Comparison of ENCODE assay signal across 8 cellular contexts in the genomic region with DNA sequence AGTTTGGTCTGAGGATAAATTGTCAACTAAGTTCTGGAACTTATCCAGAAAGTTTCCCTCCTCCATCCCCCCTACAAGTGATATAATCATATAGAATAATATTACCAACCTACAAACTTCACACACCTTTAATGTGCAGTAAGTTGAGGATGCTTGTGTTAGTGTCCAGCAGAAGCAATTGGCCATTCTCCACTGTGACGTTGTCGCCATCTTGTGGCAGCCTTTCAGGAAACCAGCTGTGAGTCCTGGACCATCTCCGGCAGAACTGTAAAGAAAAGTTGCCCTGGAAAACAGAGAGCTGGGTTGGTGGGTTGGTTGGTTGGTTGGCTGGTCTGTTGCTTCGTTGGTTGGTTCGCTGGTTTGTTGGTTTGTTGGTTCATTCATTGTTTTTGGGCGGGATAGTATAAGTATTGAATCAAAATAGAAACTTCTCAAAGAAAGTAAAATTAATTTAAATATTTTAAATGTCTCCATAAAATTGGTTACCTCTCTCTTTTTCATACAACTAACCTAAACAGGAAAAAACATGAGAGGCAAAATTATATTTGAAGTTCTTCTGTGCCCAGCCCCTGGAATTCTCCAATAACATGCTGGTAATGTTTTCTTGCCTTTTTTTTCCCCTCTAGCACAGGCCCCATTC.
DNase-seq lines count a peak whose midpoint lies in the region; ATAC-seq and TF ChIP-seq lines count a peak whose summit lies in the region.

No MANE protein-coding gene starts in this region.

- TF ChIP-seq POLR2A in Peyer's patch (IDR thresholded peaks at IDR 0.05): no peak

- H3K4me3 ChIP-seq in Karpas-422 (ENCODE audit: low read length) (no peak overlapping the region), Peyer's patch (no peak overlapping the region), cardiac fibroblast (replicated peaks in 1 of 2; ENCODE audit: low read depth in 2 of 2, low read length in 2 of 2) (no peak overlapping the region)

- TF ChIP-seq CTCF in Peyer's patch (IDR thresholded peaks at IDR 0.05) (peak in 4 of 6 experiments; percentile 54 to 80 (median 78)), cardiac fibroblast (IDR thresholded peaks at IDR 0.05; ENCODE audit: low read depth, low read length) (peak; percentile 73)

- no peak overlapping the region for H2AFZ ChIP-seq in Karpas-422 (ENCODE audit: low read length)

- no peak overlapping the region for H3K27ac ChIP-seq in Karpas-422 (ENCODE audit: low read length)
- no peak overlapping the region for H3K27ac ChIP-seq in Peyer's patch

- H3K79me2 ChIP-seq in Karpas-422 (ENCODE audit: low read length): no peaks in the 10 kb centered on the region

- H3K27me3 ChIP-seq in Karpas-422 (ENCODE audit: low read length) (no peaks in the 10 kb centered on the region), Peyer's patch (no peaks in the 10 kb centered on the region)

- H3K4me1 ChIP-seq in Karpas-422 (ENCODE audit: low read length): no peaks in the 10 kb centered on the region
- H3K4me1 ChIP-seq in Peyer's patch: no peaks in the 10 kb centered on the region

- H3K9ac ChIP-seq in Karpas-422 (ENCODE audit: low read length): no peak overlapping the region

- no peaks in the 10 kb centered on the region for H3K9me3 ChIP-seq in Karpas-422 (ENCODE audit: low read length)
- no peaks in the 10 kb centered on the region for H3K9me3 ChIP-seq in Peyer's patch

- no peaks in the 10 kb centered on the region for H4K20me1 ChIP-seq in Karpas-422 (ENCODE audit: insufficient read depth, low read depth, low read length)

- ATAC-seq in GM21737 (IDR thresholded peaks at IDR 0.05; ENCODE audit: unreplicated experiment): peak; percentile 57

- DNase-seq in activated CD4-positive, alpha-beta T cell treated with anti-CD3 and anti-CD28 coated beads for 48 hours: peak; percentile 66
- DNase-seq in activated CD4-positive, alpha-beta T cell treated with anti-CD3 and anti-CD28 coated beads for 4 hours: no peak
- DNase-seq in Karpas-422 (peak; percentile 83), Peyer's patch (peak; percentile 28 to 84 (median 78)), cardiac fibroblast (ENCODE audit: low read depth in 2 of 2) (peak; percentile 72 to 73), left kidney (ENCODE audit: low read depth, low spot score) (peak; percentile 91)
- DNase-seq in stimulated activated CD8-positive, alpha-beta memory T cell treated with anti-CD3 and anti-CD28 coated beads, Interleukin-4, amount 100 ng/mL, for 48 hours: peak; percentile 72

- H3K9me2 ChIP-seq in Karpas-422 (replicated peaks; ENCODE audit: insufficient read depth, low read length): no peaks in the 10 kb centered on the region

- no peak overlapping the region for H3K4me2 ChIP-seq in Karpas-422 (ENCODE audit: low read depth, low read length, poor library complexity, severe bottlenecking)

- no peaks in the 10 kb centered on the region for H3K36me3 ChIP-seq in Karpas-422 (ENCODE audit: insufficient read depth, low read length)
- no peaks in the 10 kb centered on the region for H3K36me3 ChIP-seq in Peyer's patch

Comparison
In these comparisons a context has a peak if more than half of its experiments do, and no peak if none do; other contexts are left out.
1. DNase-seq: peak in activated CD4-positive, alpha-beta T cell treated with anti-CD3 and anti-CD28 coated beads for 48 hours (single experiment), Karpas-422 (single experiment), Peyer's patch (3 of 3), cardiac fibroblast (2 of 2), left kidney (single experiment) and stimulated activated CD8-positive, alpha-beta memory T cell treated with anti-CD3 and anti-CD28 coated beads, Interleukin-4, amount 100 ng/mL, for 48 hours (single experiment); none in activated CD4-positive, alpha-beta T cell treated with anti-CD3 and anti-CD28 coated beads for 4 hours (0 of 2).